ENCODE assay signal across 35 cellular contexts in genomic region chr1:19858894-19859293, GRCh38. TPM values are rescaled to one million over a fixed set of nuclear protein-coding genes. Genes with fewer than 3 reads are reported as not detected.
DNase-seq lines count a peak whose midpoint lies in the region; ATAC-seq, FAIRE-seq and TF ChIP-seq lines count a peak whose summit lies in the region.
"Had no signal": no experiment of that assay in that cellular context is flagged by ENCODE, and none has a peak within 500 bp of the region (broad histone marks: within the 10 kb centered on the region; RNA-seq: fewer than 3 reads in every experiment).

No MANE protein-coding gene starts in this region.

- peaks cover 5% of the 10 kb centered on the region for H3K9me3 Mint-ChIP-seq in stimulated activated effector memory CD8-positive, alpha-beta T cell treated with anti-CD3 and anti-CD28 coated beads, Interleukin-12 subunit alpha, Interleukin-12 subunit beta, amount 100 ng/mL, for 72 hours

- H3K4me1 ChIP-seq in esophagus muscularis mucosa: no peaks in the 10 kb centered on the region
- H3K4me1 ChIP-seq: HAP-1, left lung, right atrium auricular region had no signal

- 25% methylated on average over 5 of the region's 5 CpGs for WGBS in esophagus muscularis mucosa

- H3K27ac Mint-ChIP-seq in stimulated activated effector memory CD8-positive, alpha-beta T cell treated with anti-CD3 and anti-CD28 coated beads, Interleukin-12 subunit alpha, Interleukin-12 subunit beta, amount 100 ng/mL, for 72 hours: no peak overlapping the region
- H3K27ac Mint-ChIP-seq: activated CD4-positive, alpha-beta T cell treated with anti-CD3 and anti-CD28 coated beads, Interleukin-2, amount 10 ng/mL, durations not matched to agents 24 days and 14 days; activated T-cell treated with anti-CD3 and anti-CD28 coated beads, Interleukin-2, amount 50 U/mL, for 24 hours; CD4-positive, CD25-positive, alpha-beta regulatory T cell; stimulated activated naive CD8-positive, alpha-beta T cell treated with anti-CD3 and anti-CD28 coated beads, Interleukin-15, amount 100 ng/mL, for 72 hours; T-helper 2 cell treated with Interferon-gamma antibody and Interleukin-4, amounts not matched to agents 5 μg/mL and 100 μg/mL, for 36 hours had no signal

- CTCF ChIA-PET in GM10248 (lab: Yijun Ruan, JAX): no interaction called here

- intact Hi-C loops in esophagus muscularis mucosa (cut with DNase I): no loop called here

- DNase-seq in GM10248 (ENCODE audit: extremely low spot score): peak; percentile 20
- peak; percentile 57 to 65 for DNase-seq in Kasumi-1 (lab: John Stamatoyannopoulos, UW)
- peak; percentile 27 for DNase-seq in RPMI8226
- DNase-seq in esophagus muscularis mucosa (ENCODE audit: extremely low spot score): peak; percentile 5
- no peak for DNase-seq in NCI-H510A treated with DMSO at 0.1 percent for 48 hours (lab: John Stamatoyannopoulos, UW)
- no peak for DNase-seq in stimulated activated effector memory CD8-positive, alpha-beta T cell treated with anti-CD3 and anti-CD28 coated beads, Interleukin-12 subunit alpha, Interleukin-12 subunit beta, amount 100 ng/mL, for 72 hours (ENCODE audit: low spot score in 2 of 2)
- DNase-seq in activated gamma-delta T cell (lab: John Stamatoyannopoulos, UW): no peak
- no peak for DNase-seq in RCC 7860 (ENCODE audit: low spot score)
- DNase-seq: activated CD4-positive, alpha-beta T cell treated with anti-CD3 and anti-CD28 coated beads, Interleukin-2, amount 10 ng/mL, durations not matched to agents 24 days and 14 days; activated gamma-delta T cell treated with Interleukin-2 at 50 U/mL for 16 hours; activated T-cell treated with anti-CD3 and anti-CD28 coated beads, Interleukin-2, amount 50 U/mL, for 24 hours; CD4-positive, CD25-positive, alpha-beta regulatory T cell; effector CD4-positive, alpha-beta T cell; KBM-7; left lung; MM.1S; NCI-H1436 treated with DMSO at 0.1 percent for 48 hours; NCI-H345; NCI-H748 treated with DMSO at 0.1 percent for 48 hours; PC-3; posterior cingulate gyrus; stimulated activated CD4-positive, alpha-beta T cell treated with anti-CD3 and anti-CD28 coated beads, Interleukin-2, amount 100 ng/mL, for 24 hours; stimulated activated naive CD8-positive, alpha-beta T cell treated with anti-CD3 and anti-CD28 coated beads, Interleukin-15, amount 100 ng/mL, for 72 hours had no signal

- H3K36me3 Mint-ChIP-seq in stimulated activated effector memory CD8-positive, alpha-beta T cell treated with anti-CD3 and anti-CD28 coated beads, Interleukin-12 subunit alpha, Interleukin-12 subunit beta, amount 100 ng/mL, for 72 hours: no peaks in the 10 kb centered on the region
- H3K36me3 Mint-ChIP-seq: CD4-positive, CD25-positive, alpha-beta regulatory T cell had no signal

- H3K4me1 Mint-ChIP-seq in stimulated activated effector memory CD8-positive, alpha-beta T cell treated with anti-CD3 and anti-CD28 coated beads, Interleukin-12 subunit alpha, Interleukin-12 subunit beta, amount 100 ng/mL, for 72 hours: no peaks in the 10 kb centered on the region
- H3K4me1 Mint-ChIP-seq: activated CD4-positive, alpha-beta T cell treated with anti-CD3 and anti-CD28 coated beads, Interleukin-2, amount 10 ng/mL, durations not matched to agents 24 days and 14 days; CD4-positive, CD25-positive, alpha-beta regulatory T cell; stimulated activated naive CD8-positive, alpha-beta T cell treated with anti-CD3 and anti-CD28 coated beads, Interleukin-15, amount 100 ng/mL, for 72 hours had no signal

- no peak overlapping the region for H3K4me3 ChIP-seq in esophagus muscularis mucosa
- H3K4me3 ChIP-seq: cardiac muscle cell, HAP-1, left lung, right atrium auricular region, thoracic aorta had no signal

- no peaks in the 10 kb centered on the region for H3K36me3 ChIP-seq in esophagus muscularis mucosa
- H3K36me3 ChIP-seq: cardiac muscle cell, HAP-1, left lung, right atrium auricular region, thoracic aorta had no signal

- H3K9me3 ChIP-seq in esophagus muscularis mucosa: peaks cover 0 to 11% (median 6%) of the 10 kb centered on the region in 4 donors
- H3K9me3 ChIP-seq: thoracic aorta had no signal

- H3K27ac ChIP-seq in esophagus muscularis mucosa (replicated peaks in 1 of 4): no peak overlapping the region
- H3K27ac ChIP-seq: cardiac muscle cell, left lung, right atrium auricular region, thoracic aorta had no signal

- no peak for FAIRE-seq in RCC 7860 (lab: Jason Lieb, UNC)
- FAIRE-seq: A204.1, astrocyte, colon had no signal

- no peak for TF ChIP-seq POLR2A in esophagus muscularis mucosa (IDR thresholded peaks at IDR 0.05; ENCODE audit: low read depth)

- no peak for TF ChIP-seq CTCF in GM10248 (IDR thresholded peaks at IDR 0.05; ENCODE audit: control extremely low read depth, extremely low read depth, low read depth, missing control alignments)
- no peak for TF ChIP-seq CTCF in esophagus muscularis mucosa (IDR thresholded peaks at IDR 0.05)

- POLR2A ChIA-PET in GM10248 (lab: Yijun Ruan, JAX): no interaction called here

- H3K4me3 Mint-ChIP-seq in stimulated activated effector memory CD8-positive, alpha-beta T cell treated with anti-CD3 and anti-CD28 coated beads, Interleukin-12 subunit alpha, Interleukin-12 subunit beta, amount 100 ng/mL, for 72 hours: no peak overlapping the region
- H3K4me3 Mint-ChIP-seq: activated CD4-positive, alpha-beta T cell treated with anti-CD3 and anti-CD28 coated beads, Interleukin-2, amount 10 ng/mL, durations not matched to agents 24 days and 14 days; activated T-cell treated with anti-CD3 and anti-CD28 coated beads, Interleukin-2, amount 50 U/mL, for 24 hours; CD4-positive, CD25-positive, alpha-beta regulatory T cell; stimulated activated naive CD8-positive, alpha-beta T cell treated with anti-CD3 and anti-CD28 coated beads, Interleukin-15, amount 100 ng/mL, for 72 hours; T-helper 2 cell treated with Interferon-gamma antibody and Interleukin-4, amounts not matched to agents 5 μg/mL and 100 μg/mL, for 36 hours had no signal

- peaks cover 0 to 18% (median 0%) of the 10 kb centered on the region in 4 donors for H3K27me3 ChIP-seq in esophagus muscularis mucosa
- H3K27me3 ChIP-seq: right atrium auricular region had no signal

- ATAC-seq in stimulated activated effector memory CD8-positive, alpha-beta T cell treated with anti-CD3 and anti-CD28 coated beads, Interleukin-12 subunit alpha, Interleukin-12 subunit beta, amount 100 ng/mL, for 72 hours: no peak
- ATAC-seq: left lung; PC-3; Right ventricle myocardium inferior; stimulated activated naive CD8-positive, alpha-beta T cell treated with anti-CD3 and anti-CD28 coated beads, Interleukin-15, amount 100 ng/mL, for 72 hours had no signal

- TF ChIP-seq EP300 in esophagus muscularis mucosa (IDR thresholded peaks at IDR 0.05): no peak

RNA-seq across cellular contexts. Expression of gene OTUD3, which starts 23.3 kb away (rescaled TPM):
- total RNA-seq in esophagus muscularis mucosa: 10 to 100 TPM in 1 of 4 donors, 1 to 10 TPM in 3; 5.1 to 14.9 (median 6.3) TPM

RNA-seq across cellular contexts. Expression of gene RNF186, which starts 43.8 kb away (rescaled TPM):
- total RNA-seq in esophagus muscularis mucosa: not detected
- total RNA-seq: activated CD4-positive, alpha-beta T cell treated with anti-CD3 and anti-CD28 coated beads, Interleukin-2, amount 10 ng/mL, durations not matched to agents 24 days and 14 days; astrocyte; cardiac muscle cell; CD4-positive, CD25-positive, alpha-beta regulatory T cell; glomerular endothelial cell; left lung; mesenteric fat pad; right atrium auricular region; Right ventricle myocardium inferior; thoracic aorta; urinary bladder had no signal

RNA-seq across cellular contexts. Expression of gene TMCO4, which starts 59.2 kb away (rescaled TPM):
- total RNA-seq in esophagus muscularis mucosa: 10 to 100 TPM; 20.8 to 34.4 (median 25.8) TPM

Comparison
In these comparisons a context has a peak if more than half of its experiments do, and no peak if none do; other contexts are left out.
1. DNase-seq: peak in GM10248 (single experiment), Kasumi-1 (2 of 2), RPMI8226 (single experiment) and esophagus muscularis mucosa (single experiment); none in NCI-H510A treated with DMSO at 0.1 percent for 48 hours (single experiment), stimulated activated effector memory CD8-positive, alpha-beta T cell treated with anti-CD3 and anti-CD28 coated beads, Interleukin-12 subunit alpha, Interleukin-12 subunit beta, amount 100 ng/mL, for 72 hours (0 of 2), activated gamma-delta T cell (single experiment) and RCC 7860 (single experiment).